8 cellular contexts compared by ENCODE assay signal in genomic region chr18:69400253-69400975, GRCh38. TPM values are rescaled to one million over a fixed set of nuclear protein-coding genes. Genes with fewer than 3 reads are reported as not detected.
DNase-seq lines count a peak whose midpoint lies in the region; ATAC-seq lines count a peak whose summit lies in the region.

TSS of gene DOK6 (plus strand) at chr18:69400888.

- peaks cover 6 to 14% (median 13%) of the 10 kb centered on the region in 3 donors for H3K4me1 ChIP-seq in skeletal muscle tissue (ENCODE audit: control insufficient read depth in 3 of 3, insufficient read depth in 3 of 3, low read length in 3 of 3)

- peaks cover 58% of the 10 kb centered on the region for H3K27me3 Mint-ChIP-seq in activated T-cell treated with anti-CD3 and anti-CD28 coated beads, Interleukin-2, amount 50 U/mL, for 4 hours (ENCODE audit: low read depth)

- ATAC-seq in activated T-cell treated with anti-CD3 and anti-CD28 coated beads, Interleukin-2, amount 50 U/mL, for 4 hours: peak; percentile 14 to 44
- ATAC-seq in GM21526 (IDR thresholded peaks at IDR 0.05; ENCODE audit: low FRiP score, unreplicated experiment) (no peak), GM21723 (IDR thresholded peaks at IDR 0.05; ENCODE audit: unreplicated experiment) (no peak)

- no peaks in the 10 kb centered on the region for H3K9me3 Mint-ChIP-seq in activated T-cell treated with anti-CD3 and anti-CD28 coated beads, Interleukin-2, amount 50 U/mL, for 4 hours

- H3K9me3 ChIP-seq in skeletal muscle tissue (ENCODE audit: control insufficient read depth in 3 of 3, low read length in 3 of 3): no peaks in the 10 kb centered on the region

- H3K4me3 Mint-ChIP-seq in activated T-cell treated with anti-CD3 and anti-CD28 coated beads, Interleukin-2, amount 50 U/mL, for 4 hours: peak within 1 kb of the TSS; percentile 44

- H3K4me3 ChIP-seq in skeletal muscle tissue (ENCODE audit: low read length in 3 of 3): peak within 1 kb of the TSS; percentile 58 to 67 (median 66)

- H3K36me3 ChIP-seq in skeletal muscle tissue (ENCODE audit: control insufficient read depth in 3 of 3, insufficient read depth in 3 of 3, low read length in 3 of 3): no peaks in the 10 kb centered on the region

- no peak within 1 kb of the TSS for H3K27ac ChIP-seq in skeletal muscle tissue (ENCODE audit: low read depth, low read length)

- no peak for DNase-seq in activated T-cell treated with anti-CD3 and anti-CD28 coated beads, Interleukin-2, amount 50 U/mL, for 4 hours
- DNase-seq in activated T-cell treated with anti-CD3 and anti-CD28 coated beads, Interleukin-2, amount 50 U/mL, for 1 hour: no peak
- DNase-seq in NCI-H748 treated with DMSO at 0.1 percent for 48 hours (lab: John Stamatoyannopoulos, UW) (peak; percentile 86), cerebellar nuclear complex (lab: John Stamatoyannopoulos, UW) (peak; percentile 18 to 69), inferior parietal cortex (ENCODE audit: extremely low spot score) (peak; percentile 56)

- H3K36me3 Mint-ChIP-seq in activated T-cell treated with anti-CD3 and anti-CD28 coated beads, Interleukin-2, amount 50 U/mL, for 4 hours (ENCODE audit: insufficient read depth): no peaks in the 10 kb centered on the region

- H3K4me1 Mint-ChIP-seq in activated T-cell treated with anti-CD3 and anti-CD28 coated beads, Interleukin-2, amount 50 U/mL, for 4 hours (ENCODE audit: low read depth): peaks cover 10% of the 10 kb centered on the region

- peak within 1 kb of the TSS in 1 of 3 donors; percentile 40 for H3K9ac ChIP-seq in skeletal muscle tissue (ENCODE audit: low read depth in 1 of 3, low read length in 3 of 3)

- H3K27me3 ChIP-seq in skeletal muscle tissue (ENCODE audit: control insufficient read depth in 3 of 3, insufficient read depth in 3 of 3, low read length in 3 of 3): peaks cover 26 to 32% (median 27%) of the 10 kb centered on the region in 3 donors

RNA-seq across cellular contexts. Expression of gene DOK6, which starts in this region (rescaled TPM):
- total RNA-seq in activated T-cell treated with anti-CD3 and anti-CD28 coated beads, Interleukin-2, amount 50 U/mL, for 4 hours: under 1 TPM in 1 of 3 donors, not detected in 2; 0.03 TPM
- 3.1 TPM for total RNA-seq in skeletal muscle tissue

Comparison
In these comparisons a context has a peak if more than half of its experiments do, and no peak if none do; other contexts are left out.
1. Peak in ATAC-seq in activated T-cell treated with anti-CD3 and anti-CD28 coated beads, Interleukin-2, amount 50 U/mL, for 4 hours; RNA of the gene not detected or under 1 TPM.
2. DNase-seq: peak in NCI-H748 treated with DMSO at 0.1 percent for 48 hours (single experiment), cerebellar nuclear complex (2 of 2) and inferior parietal cortex (single experiment); none in activated T-cell treated with anti-CD3 and anti-CD28 coated beads, Interleukin-2, amount 50 U/mL, for 4 hours (single experiment) and activated T-cell treated with anti-CD3 and anti-CD28 coated beads, Interleukin-2, amount 50 U/mL, for 1 hour (single experiment).